16 cellular contexts compared by ENCODE assay signal in the genomic region with DNA sequence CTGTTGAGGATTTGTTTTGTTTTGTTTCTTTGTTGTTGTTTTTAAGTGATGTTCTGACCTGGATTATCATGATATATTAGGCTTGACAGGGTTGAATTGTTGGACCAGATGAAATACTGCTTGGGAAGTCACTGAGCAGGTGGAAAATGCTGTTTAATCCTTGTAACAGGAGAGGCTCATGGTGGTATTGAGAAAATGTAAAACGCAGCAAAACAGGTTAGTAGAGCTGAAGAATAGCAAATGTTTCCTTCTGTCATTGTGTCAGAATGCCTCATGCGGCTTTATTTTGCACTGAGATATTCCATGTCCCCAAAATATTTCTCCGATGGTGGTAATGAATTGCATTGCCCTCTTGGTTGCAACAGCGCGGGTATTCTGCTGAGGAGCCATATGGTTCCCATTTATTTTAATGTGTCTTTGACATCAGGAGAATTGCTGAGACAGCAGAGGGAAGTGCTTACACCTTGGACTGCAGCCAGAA.
DNase-seq lines count a peak whose midpoint lies in the region; ATAC-seq and TF ChIP-seq lines count a peak whose summit lies in the region.
"Had no signal": no experiment of that assay in that cellular context is flagged by ENCODE, and none has a peak within 500 bp of the region (broad histone marks: within the 10 kb centered on the region; RNA-seq: fewer than 3 reads in every experiment).

No MANE protein-coding gene starts in this region.

- no peaks in the 10 kb centered on the region for H3K9me3 Mint-ChIP-seq in stimulated activated memory B cell treated with anti-CD40 and anti-IgM and Interleukin-4, amounts not matched to agents 10 μg/mL and 1 μg/mL and 100 μg/mL, for 72 hours
- H3K9me3 Mint-ChIP-seq: activated naive CD4-positive, alpha-beta T cell treated with anti-CD3 and anti-CD28 coated beads, Interleukin-2, amount 10 ng/mL, durations not matched to agents 7 days and 5 days had no signal

- no peak for ATAC-seq in stimulated activated memory B cell treated with anti-CD40 and anti-IgM and Interleukin-4, amounts not matched to agents 10 μg/mL and 1 μg/mL and 100 μg/mL, for 72 hours
- no peak for ATAC-seq in left lung
- ATAC-seq: A549, foreskin keratinocyte had no signal

- no peak overlapping the region for H3K27ac ChIP-seq in left lung
- H3K27ac ChIP-seq: A549, foreskin keratinocyte, Peyer's patch, sigmoid colon, tibial nerve had no signal

- no peak overlapping the region for H3K4me3 Mint-ChIP-seq in stimulated activated memory B cell treated with anti-CD40 and anti-IgM and Interleukin-4, amounts not matched to agents 10 μg/mL and 1 μg/mL and 100 μg/mL, for 72 hours
- H3K4me3 Mint-ChIP-seq: activated naive CD4-positive, alpha-beta T cell treated with anti-CD3 and anti-CD28 coated beads, Interleukin-2, amount 10 ng/mL, durations not matched to agents 7 days and 5 days had no signal

- no peak for TF ChIP-seq CTCF in left lung (IDR thresholded peaks at IDR 0.05)

- no peak overlapping the region for H3K27ac Mint-ChIP-seq in stimulated activated memory B cell treated with anti-CD40 and anti-IgM and Interleukin-4, amounts not matched to agents 10 μg/mL and 1 μg/mL and 100 μg/mL, for 72 hours
- H3K27ac Mint-ChIP-seq: activated naive CD4-positive, alpha-beta T cell treated with anti-CD3 and anti-CD28 coated beads, Interleukin-2, amount 10 ng/mL, durations not matched to agents 7 days and 5 days had no signal

- H3K36me3 ChIP-seq in left lung = no peaks in the 10 kb centered on the region
- H3K36me3 ChIP-seq: Peyer's patch, sigmoid colon, tibial nerve had no signal

- no peaks in the 10 kb centered on the region for H3K9me3 ChIP-seq in left lung
- H3K9me3 ChIP-seq: A549, Peyer's patch, sigmoid colon had no signal

- DNase-seq in NCI-H1417 (lab: John Stamatoyannopoulos, UW) (peak; percentile 11 to 84 (median 64)), NCI-H1417 treated with DMSO at 0.1 percent for 48 hours (lab: John Stamatoyannopoulos, UW) (no peak), NCI-H2171 (lab: John Stamatoyannopoulos, UW) (peak; percentile 95), cerebellum (ENCODE audit: low spot score) (peak; percentile 63), skeletal muscle cell (ENCODE audit: low read depth) (peak; percentile 20), left lung (no peak), HPDE6-E6E7 (ENCODE audit: extremely low spot score) (no peak)
- DNase-seq: activated CD8-positive, alpha-beta memory T cell treated with anti-CD3 and anti-CD28 coated beads for 24 hours; activated naive CD4-positive, alpha-beta T cell treated with anti-CD3 and anti-CD28 coated beads, Interleukin-2, amount 10 ng/mL, durations not matched to agents 7 days and 5 days; foreskin keratinocyte; GDM1; Peyer's patch; sigmoid colon had no signal

- intact Hi-C loops in left lung (cut with DNase I) = no loop called here

- H3K27me3 Mint-ChIP-seq in stimulated activated memory B cell treated with anti-CD40 and anti-IgM and Interleukin-4, amounts not matched to agents 10 μg/mL and 1 μg/mL and 100 μg/mL, for 72 hours = no peaks in the 10 kb centered on the region

- no peak overlapping the region for H3K4me3 ChIP-seq in skeletal muscle cell (ENCODE audit: low read depth, low read length)
- no peak overlapping the region for H3K4me3 ChIP-seq in left lung
- H3K4me3 ChIP-seq: A549, Peyer's patch, sigmoid colon, tibial nerve had no signal

- no peaks in the 10 kb centered on the region for H3K36me3 Mint-ChIP-seq in stimulated activated memory B cell treated with anti-CD40 and anti-IgM and Interleukin-4, amounts not matched to agents 10 μg/mL and 1 μg/mL and 100 μg/mL, for 72 hours
- H3K36me3 Mint-ChIP-seq: activated naive CD4-positive, alpha-beta T cell treated with anti-CD3 and anti-CD28 coated beads, Interleukin-2, amount 10 ng/mL, durations not matched to agents 7 days and 5 days had no signal

- no peaks in the 10 kb centered on the region for H3K4me1 ChIP-seq in left lung
- H3K4me1 ChIP-seq: A549, foreskin keratinocyte, Peyer's patch, sigmoid colon had no signal

- no peaks in the 10 kb centered on the region for H3K27me3 ChIP-seq in left lung
- H3K27me3 ChIP-seq: foreskin keratinocyte, Peyer's patch, sigmoid colon, tibial nerve had no signal

- H3K4me1 Mint-ChIP-seq in stimulated activated memory B cell treated with anti-CD40 and anti-IgM and Interleukin-4, amounts not matched to agents 10 μg/mL and 1 μg/mL and 100 μg/mL, for 72 hours = no peaks in the 10 kb centered on the region
- H3K4me1 Mint-ChIP-seq: activated naive CD4-positive, alpha-beta T cell treated with anti-CD3 and anti-CD28 coated beads, Interleukin-2, amount 10 ng/mL, durations not matched to agents 7 days and 5 days had no signal

Comparison
In these comparisons a context has a peak if more than half of its experiments do, and no peak if none do; other contexts are left out.
1. DNase-seq: peak in NCI-H1417 (3 of 3), NCI-H2171 (single experiment), cerebellum (single experiment) and skeletal muscle cell (single experiment); none in NCI-H1417 treated with DMSO at 0.1 percent for 48 hours (single experiment), left lung (0 of 2) and HPDE6-E6E7 (single experiment).